ENCODE assay signal across 8 cellular contexts in genomic region chr9:129497064-129497836, GRCh38.
A peak's percentile ranks its signal among the peaks of the same experiment; 100 is the strongest.
DNase-seq lines count a peak whose midpoint lies in the region; ATAC-seq, FAIRE-seq and TF ChIP-seq lines count a peak whose summit lies in the region.

No MANE protein-coding gene starts in this region.

- H3K79me2 ChIP-seq in keratinocyte (ENCODE audit: control insufficient read depth, insufficient read depth, low read length) (no peaks in the 10 kb centered on the region), smooth muscle cell (ENCODE audit: low read depth) (no peaks in the 10 kb centered on the region)

- H3K36me3 ChIP-seq in MG63 (no peaks in the 10 kb centered on the region; the same call in 1 of the 2 replicates), keratinocyte (ENCODE audit: control insufficient read depth in 2 of 2, extremely low read depth in 1 of 2, insufficient read depth in 2 of 2, low read length in 2 of 2) (no peaks in the 10 kb centered on the region), smooth muscle cell (ENCODE audit: low read depth) (no peaks in the 10 kb centered on the region)

- 6% methylated on average over 4 of the region's 17 CpGs for WGBS in smooth muscle cell (ENCODE audit: low lambda C conversion rate)

- no peaks in the 10 kb centered on the region for H3K27me3 ChIP-seq in MG63
- no peaks in the 10 kb centered on the region for H3K27me3 ChIP-seq in keratinocyte (ENCODE audit: control insufficient read depth, extremely low read depth, insufficient read depth, low read length)
- no peaks in the 10 kb centered on the region for H3K27me3 ChIP-seq in smooth muscle cell (ENCODE audit: low read depth)

- H3K9ac ChIP-seq in keratinocyte (ENCODE audit: control insufficient read depth, extremely low read depth, insufficient read depth, low read length), result peak overlapping the region; percentile 58
- peak overlapping the region; percentile 94 for H3K9ac ChIP-seq in smooth muscle cell (ENCODE audit: low read depth)

- H4K20me1 ChIP-seq in keratinocyte (ENCODE audit: control insufficient read depth, extremely low read depth, insufficient read depth, low read length), result no peaks in the 10 kb centered on the region
- no peaks in the 10 kb centered on the region for H4K20me1 ChIP-seq in smooth muscle cell (ENCODE audit: low read depth)

- H3K4me2 ChIP-seq in keratinocyte (ENCODE audit: control insufficient read depth, extremely low read depth, insufficient read depth, low read depth, low read length), result peak overlapping the region; percentile 81
- peak overlapping the region; percentile 88 for H3K4me2 ChIP-seq in smooth muscle cell

- ATAC-seq in GM19452 (IDR thresholded peaks at IDR 0.05; ENCODE audit: unreplicated experiment), result no peak

- no peak for FAIRE-seq in keratinocyte (lab: Jason Lieb, UNC)

- H3K4me3 ChIP-seq in MG63, result peak overlapping the region; percentile 45
- H3K4me3 ChIP-seq in astrocyte of the spinal cord (ENCODE audit: low read depth, low read length), result peak overlapping the region; percentile 53
- peak overlapping the region; percentile 44 to 52 (median 52) for H3K4me3 ChIP-seq in keratinocyte (ENCODE audit: control insufficient read depth in 2 of 3, extremely low read depth in 1 of 3, insufficient read depth in 2 of 3, low read depth in 1 of 3, low read length in 3 of 3)
- H3K4me3 ChIP-seq in smooth muscle cell, result peak overlapping the region; percentile 58

- H2AFZ ChIP-seq in keratinocyte (ENCODE audit: control insufficient read depth, low read length), result no peak overlapping the region
- H2AFZ ChIP-seq in smooth muscle cell (ENCODE audit: low read depth), result no peak overlapping the region

- H3F3A ChIP-seq in smooth muscle cell (ENCODE audit: low read depth), result peaks cover 52% of the 10 kb centered on the region

- H3K9me3 ChIP-seq in MG63 (no peaks in the 10 kb centered on the region), keratinocyte (ENCODE audit: control insufficient read depth, low read depth, low read length) (no peaks in the 10 kb centered on the region), smooth muscle cell (replicated peaks; ENCODE audit: low read depth) (no peaks in the 10 kb centered on the region)

- no peaks in the 10 kb centered on the region for H3K9me1 ChIP-seq in keratinocyte (ENCODE audit: control insufficient read depth, extremely low read depth, insufficient read depth, low read length)

- no peak for DNase-seq in MG63
- no peak for DNase-seq in astrocyte of the spinal cord (ENCODE audit: low read depth, low spot score)
- no peak for DNase-seq in keratinocyte (ENCODE audit: low read depth, low spot score)
- no peak for DNase-seq in smooth muscle cell (lab: John Stamatoyannopoulos, UW; ENCODE audit: unreplicated experiment)
- DNase-seq in NOMO-1 treated with DMSO at 0.1 percent for 48 hours (lab: John Stamatoyannopoulos, UW; ENCODE audit: unreplicated experiment), result no peak
- no peak for DNase-seq in stimulated activated CD4-positive, alpha-beta T cell treated with anti-CD3 and anti-CD28 coated beads, Interleukin-12 subunit alpha, Interleukin-12 subunit beta, amount 100 ng/mL, for 4 hours

- H3K27ac ChIP-seq in C4-2B (peak overlapping the region; percentile 99), keratinocyte (ENCODE audit: control insufficient read depth, insufficient read depth, low read length) (peak overlapping the region; percentile 43), smooth muscle cell (ENCODE audit: low read depth) (peak overlapping the region; percentile 94)

- H3K4me1 ChIP-seq in keratinocyte (ENCODE audit: control insufficient read depth, extremely low read depth, insufficient read depth, low read length), result peaks cover 21% of the 10 kb centered on the region
- peaks cover 49% of the 10 kb centered on the region for H3K4me1 ChIP-seq in smooth muscle cell (ENCODE audit: low read depth)

- in situ Hi-C loops in astrocyte of the spinal cord (cut with HindIII; ENCODE audit: low sequenced_read_pairs), result no loop called here

- dilution Hi-C loops in keratinocyte (cut with MboI; ENCODE audit: extremely low pct_ligation_motif_present, low sequenced_read_pairs), result no loop called here

- no peak for TF ChIP-seq CTCF in C4-2B (conservative IDR thresholded peaks at IDR 0.05)
- TF ChIP-seq CTCF in astrocyte of the spinal cord (IDR thresholded peaks at IDR 0.05; ENCODE audit: low read depth, low read length), result no peak
- TF ChIP-seq CTCF in keratinocyte (optimal IDR thresholded peaks at IDR 0.05 in 1 of 3, IDR thresholded peaks at IDR 0.05 in 1 of 3, conservative IDR thresholded peaks at IDR 0.05 in 1 of 3; ENCODE audit: extremely low read depth in 1 of 3, insufficient read depth in 2 of 3, low read length in 3 of 3), result no peak
- TF ChIP-seq CTCF in smooth muscle cell (IDR thresholded peaks at IDR 0.05; ENCODE audit: borderline replicate concordance, insufficient read depth, poor library complexity, severe bottlenecking), result no peak

Comparison
In these comparisons a context has a peak if more than half of its experiments do, and no peak if none do; other contexts are left out.
1. H3K27ac ChIP-seq: peak in every context shown above with its lines; median percentile 99 in C4-2B; 94 in smooth muscle cell; 43 in keratinocyte.